In genomic region chr17:76560036-76560876, GRCh38 we compare ENCODE assay signal across 9 cellular contexts. TPM values are rescaled to one million over a fixed set of nuclear protein-coding genes. Genes with fewer than 3 reads are reported as not detected.
DNase-seq lines count a peak whose midpoint lies in the region; ATAC-seq, FAIRE-seq and TF ChIP-seq lines count a peak whose summit lies in the region.
"Had no signal": no experiment of that assay in that cellular context is flagged by ENCODE, and none has a peak within 500 bp of the region (broad histone marks: within the 10 kb centered on the region; RNA-seq: fewer than 3 reads in every experiment).

No MANE protein-coding gene starts in this region.

- no peaks in the 10 kb centered on the region for H3K9me3 ChIP-seq in suprapubic skin
- no peaks in the 10 kb centered on the region for H3K9me3 ChIP-seq in small intestine (ENCODE audit: control insufficient read depth, low read depth)

- H3K27me3 ChIP-seq in foreskin keratinocyte (no peaks in the 10 kb centered on the region), suprapubic skin (no peaks in the 10 kb centered on the region), small intestine (ENCODE audit: control insufficient read depth in 2 of 2, insufficient read depth in 2 of 2, low read length in 2 of 2) (no peaks in the 10 kb centered on the region)

- peaks cover 57% of the 10 kb centered on the region for H3K36me3 Mint-ChIP-seq in activated naive CD4-positive, alpha-beta T cell treated with anti-CD3 and anti-CD28 coated beads for 36 hours (ENCODE audit: low read depth)

- H3K27ac ChIP-seq in foreskin keratinocyte (peak overlapping the region; percentile 92), suprapubic skin (peak overlapping the region; percentile 5), small intestine (ENCODE audit: low read depth in 1 of 2, low read length in 1 of 2) (peak overlapping the region in 1 of 2 donors; percentile 81)

- no peak for TF ChIP-seq EP300 in suprapubic skin (IDR thresholded peaks at IDR 0.05)

- H3K4me3 Mint-ChIP-seq in activated naive CD4-positive, alpha-beta T cell treated with anti-CD3 and anti-CD28 coated beads for 36 hours = peak overlapping the region; percentile 57

- CTCF ChIA-PET in activated naive CD4-positive, alpha-beta T cell treated with anti-CD3 and anti-CD28 coated beads for 36 hours (lab: Charles Lee) = interaction anchor here (0.6 to 1.9 kb wide), 4 partner anchors 14 to 165 kb away, joined by 4 to 6 read pairs (median 4); no protein-coding TSS in a partner anchor

- H3K36me3 ChIP-seq in suprapubic skin (peaks cover 20% of the 10 kb centered on the region), small intestine (ENCODE audit: control insufficient read depth in 2 of 2, insufficient read depth in 2 of 2, low read length in 2 of 2) (peaks cover 0 to 2% of the 10 kb centered on the region in 2 donors)

- H3K4me1 Mint-ChIP-seq in activated naive CD4-positive, alpha-beta T cell treated with anti-CD3 and anti-CD28 coated beads for 36 hours (ENCODE audit: low read depth) = peaks cover 67% of the 10 kb centered on the region

- intact Hi-C loops in activated naive CD4-positive, alpha-beta T cell treated with anti-CD3 and anti-CD28 coated beads for 36 hours (cut with micrococcal nuclease) = no loop called here

- in situ Hi-C loops in SK-MEL-5 (cut with HindIII; ENCODE audit: low pct_unique_long_range_greater_than_20kb, low sequenced_read_pairs) = no loop called here

- no peaks in the 10 kb centered on the region for H3K27me3 Mint-ChIP-seq in activated naive CD4-positive, alpha-beta T cell treated with anti-CD3 and anti-CD28 coated beads for 36 hours (ENCODE audit: low read depth)

- H3K4me3 ChIP-seq in suprapubic skin (peak overlapping the region; percentile 11), small intestine (ENCODE audit: low read depth in 1 of 2, low read length in 2 of 2) (no peak overlapping the region)

- TF ChIP-seq CTCF in foreskin keratinocyte (conservative IDR thresholded peaks at IDR 0.05) = no peak
- TF ChIP-seq CTCF in suprapubic skin (IDR thresholded peaks at IDR 0.05) = no peak

- DNase-seq in activated naive CD4-positive, alpha-beta T cell treated with anti-CD3 and anti-CD28 coated beads for 36 hours = no peak
- no peak for DNase-seq in activated naive CD4-positive, alpha-beta T cell (lab: John Stamatoyannopoulos, UW)
- DNase-seq in SK-MEL-5 (ENCODE audit: low read depth, low spot score) (peak; percentile 55), foreskin keratinocyte (peak in 1 of 2 donors; percentile 13), suprapubic skin (ENCODE audit: low spot score in 2 of 2) (no peak), small intestine (no peak)
- no peak for DNase-seq in stimulated activated naive CD4-positive, alpha-beta T cell treated with Interleukin-2 at 50 U/mL for 16 hours (lab: John Stamatoyannopoulos, UW)
- DNase-seq: islet precursor cell had no signal

- peak overlapping the region; percentile 66 for H3K27ac Mint-ChIP-seq in activated naive CD4-positive, alpha-beta T cell treated with anti-CD3 and anti-CD28 coated beads for 36 hours

- ATAC-seq in foreskin keratinocyte (no peak), HG03432 (IDR thresholded peaks at IDR 0.05; ENCODE audit: unreplicated experiment) (no peak)

- no peaks in the 10 kb centered on the region for H3K9me3 Mint-ChIP-seq in activated naive CD4-positive, alpha-beta T cell treated with anti-CD3 and anti-CD28 coated beads for 36 hours

- TF ChIP-seq POLR2A in suprapubic skin (IDR thresholded peaks at IDR 0.05) = no peak

- 75% methylated on average over 10 of the region's 10 CpGs for WGBS in suprapubic skin
- 68 to 86% (median 76%) methylated on average over 10 of the region's 10 CpGs for WGBS in small intestine, 3 donors

- FAIRE-seq in small intestine (lab: Jason Lieb, UNC) = no peak

- H3K4me1 ChIP-seq in foreskin keratinocyte (peaks cover 25% of the 10 kb centered on the region), suprapubic skin (peaks cover 63% of the 10 kb centered on the region), small intestine (ENCODE audit: control insufficient read depth in 2 of 2, insufficient read depth in 1 of 2, low read depth in 1 of 2, low read length in 1 of 2) (peaks cover 2 to 10% of the 10 kb centered on the region in 2 donors)

RNA-seq across cellular contexts. Expression of gene PRCD, which starts 20.4 kb away (rescaled TPM):
- not detected for total RNA-seq in activated naive CD4-positive, alpha-beta T cell treated with anti-CD3 and anti-CD28 coated beads for 36 hours
- 15.8 and 18.8 TPM in 2 replicates for total RNA-seq in SK-MEL-5 (2014; rRNA removed; shearing (Covaris generic))
- 12.2 and 13.3 TPM in 2 replicates for polyA plus RNA-seq in SK-MEL-5 (2015; cell fraction: cytosol; rRNA removed)
- polyA plus RNA-seq in SK-MEL-5 (2015; cell fraction: nucleus; rRNA removed) = 32.9 and 49.6 TPM in 2 replicates
- total RNA-seq in foreskin keratinocyte = 0.63 and 0.88 TPM in 2 replicates
- 0.93 and 0.99 TPM in 2 replicates for polyA plus RNA-seq in foreskin keratinocyte
- 1 to 10 TPM in 3 of 4 donors, not detected in 1; 1.3 to 2.8 (median 2.2) TPM for total RNA-seq in suprapubic skin
- 1 to 10 TPM in 2 of 3 donors, not detected in 1; 1.6 to 2.2 TPM for polyA plus RNA-seq in small intestine

RNA-seq across cellular contexts. Expression of gene CYGB, which starts 22.7 kb away (rescaled TPM):
- not detected for total RNA-seq in activated naive CD4-positive, alpha-beta T cell treated with anti-CD3 and anti-CD28 coated beads for 36 hours
- 122 TPM in 2 replicates for total RNA-seq in SK-MEL-5 (2014; rRNA removed; shearing (Covaris generic))
- polyA plus RNA-seq in SK-MEL-5 (2015; cell fraction: cytosol; rRNA removed) = 107 and 128 TPM in 2 replicates
- 37.9 and 41.4 TPM in 2 replicates for polyA plus RNA-seq in SK-MEL-5 (2015; cell fraction: nucleus; rRNA removed)
- total RNA-seq in foreskin keratinocyte = 10.2 and 17.8 TPM in 2 replicates
- 15.0 and 24.3 TPM in 2 replicates for polyA plus RNA-seq in foreskin keratinocyte
- 10 to 100 TPM in 2 of 4 donors, 1 to 10 TPM in 2; 2.8 to 18.2 (median 10.4) TPM for total RNA-seq in suprapubic skin
- polyA plus RNA-seq in small intestine = 10 to 100 TPM in 2 of 3 donors, 1 to 10 TPM in 1; 1.1 to 35.4 (median 13.2) TPM

RNA-seq across cellular contexts. Expression of gene ST6GALNAC2, which starts 25.4 kb away (rescaled TPM):
- total RNA-seq in activated naive CD4-positive, alpha-beta T cell treated with anti-CD3 and anti-CD28 coated beads for 36 hours = not detected
- total RNA-seq in SK-MEL-5 (2014; rRNA removed; shearing (Covaris generic)) = 77.4 and 96.3 TPM in 2 replicates
- polyA plus RNA-seq in SK-MEL-5 (2015; cell fraction: cytosol; rRNA removed) = 96.4 and 117 TPM in 2 replicates
- polyA plus RNA-seq in SK-MEL-5 (2015; cell fraction: nucleus; rRNA removed) = 76.4 and 135 TPM in 2 replicates
- 23.4 and 38.5 TPM in 2 replicates for total RNA-seq in foreskin keratinocyte
- 21.4 and 31.8 TPM in 2 replicates for polyA plus RNA-seq in foreskin keratinocyte
- total RNA-seq in suprapubic skin = 10 to 100 TPM; 71.1 to 94.3 (median 80.3) TPM
- polyA plus RNA-seq in small intestine = 1 to 10 TPM in 2 of 3 donors, not detected in 1; 1.1 to 2.7 TPM

RNA-seq across cellular contexts. Expression of gene RHBDF2, which starts 59.0 kb away (rescaled TPM):
- 10 to 100 TPM; 13.3 to 13.4 TPM for total RNA-seq in activated naive CD4-positive, alpha-beta T cell treated with anti-CD3 and anti-CD28 coated beads for 36 hours
- 25.0 and 28.6 TPM in 2 replicates for total RNA-seq in SK-MEL-5 (2014; rRNA removed; shearing (Covaris generic))
- 75.0 and 78.8 TPM in 2 replicates for polyA plus RNA-seq in SK-MEL-5 (2015; cell fraction: cytosol; rRNA removed)
- 64.9 and 68.7 TPM in 2 replicates for polyA plus RNA-seq in SK-MEL-5 (2015; cell fraction: nucleus; rRNA removed)
- total RNA-seq in foreskin keratinocyte = 38.1 and 49.0 TPM in 2 replicates
- 26.4 and 33.1 TPM in 2 replicates for polyA plus RNA-seq in foreskin keratinocyte
- 10 to 100 TPM; 45.9 to 82.6 (median 52.6) TPM for total RNA-seq in suprapubic skin
- 10 to 100 TPM in 1 of 3 donors, 1 to 10 TPM in 2; 2.0 to 17.7 (median 4.1) TPM for polyA plus RNA-seq in small intestine

Comparison
In these comparisons a context has a peak if more than half of its experiments do, and no peak if none do; other contexts are left out.
1. RNA of gene ST6GALNAC2, which starts 25.4 kb away (total RNA-seq): 77.4 to 96.3 TPM in SK-MEL-5, 71.1 to 94.3 TPM in suprapubic skin and 23.4 to 38.5 TPM in foreskin keratinocyte; not detected in activated naive CD4-positive, alpha-beta T cell treated with anti-CD3 and anti-CD28 coated beads for 36 hours; every median in the first group is over 10 times any median in the second.